In the genomic region with DNA sequence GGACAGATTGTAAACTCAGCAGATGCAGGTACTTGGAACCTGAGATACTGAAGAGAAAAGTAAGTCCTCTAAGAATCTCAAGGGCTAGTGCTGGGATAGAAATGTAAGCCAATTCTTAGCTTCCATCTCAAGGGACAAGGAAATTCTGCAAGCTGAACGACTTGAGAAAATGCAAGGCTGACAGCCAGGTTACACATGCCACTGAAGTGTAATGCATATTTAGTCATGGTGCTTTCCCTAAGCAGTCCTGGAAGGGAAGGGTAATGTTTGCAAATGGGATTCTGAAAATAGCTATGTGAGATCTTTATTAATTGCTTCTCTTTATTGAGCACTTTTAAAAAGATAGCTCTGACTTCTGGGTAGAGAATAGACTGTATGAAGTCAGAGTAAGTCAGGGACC, we compare ENCODE assay signal across 28 cellular contexts.
"Had no signal": no experiment of that assay in that cellular context is flagged by ENCODE, and none has a peak within 500 bp of the region (broad histone marks: within the 10 kb centered on the region; RNA-seq: fewer than 3 reads in every experiment).

No MANE protein-coding gene starts in this region.

- H3K27ac Mint-ChIP-seq: natural killer cell; nephron; progenitor cell of endocrine pancreas; stimulated activated effector memory CD8-positive, alpha-beta T cell treated with anti-CD3 and anti-CD28 coated beads, Interleukin-12 subunit alpha, Interleukin-12 subunit beta, amount 100 ng/mL, for 72 hours; stimulated activated naive B cell treated with anti-CD40 and anti-IgM and Interleukin-4, amounts not matched to agents 10 μg/mL and 1 μg/mL and 100 μg/mL, for 72 hours; stimulated activated naive CD8-positive, alpha-beta T cell treated with anti-CD3 and anti-CD28 coated beads, Interleukin-15, Interleukin-2, amounts not matched to agents 100 ng/mL and 50 ng/mL, for 24 hours had no signal

- H3K4me1 Mint-ChIP-seq: natural killer cell; neural crest cell; stimulated activated effector memory CD8-positive, alpha-beta T cell treated with anti-CD3 and anti-CD28 coated beads, Interleukin-12 subunit alpha, Interleukin-12 subunit beta, amount 100 ng/mL, for 72 hours; stimulated activated naive B cell treated with anti-CD40 and anti-IgM and Interleukin-4, amounts not matched to agents 10 μg/mL and 1 μg/mL and 100 μg/mL, for 72 hours had no signal

- H3K4me3 ChIP-seq: psoas muscle, right lobe of liver, sigmoid colon, stomach, thoracic aorta, thyroid gland, tibial nerve, upper lobe of left lung, vagina had no signal

- H3K36me3 ChIP-seq: neutrophil, right lobe of liver, sigmoid colon, stomach, thoracic aorta, thyroid gland, tibial nerve, upper lobe of left lung, vagina had no signal

- H3K4me1 ChIP-seq: parathyroid adenoma, psoas muscle, right lobe of liver, sigmoid colon, stomach, thyroid gland, tibial nerve, upper lobe of left lung, vagina had no signal

- H3K27ac ChIP-seq: neutrophil, parathyroid adenoma, psoas muscle, right lobe of liver, sigmoid colon, stomach, thoracic aorta, thyroid gland, tibial nerve, upper lobe of left lung, vagina had no signal

- DNase-seq: natural killer cell; nucleus accumbens; posterior cingulate gyrus; psoas muscle; right lobe of liver; sigmoid colon; small intestine; stimulated activated CD4-positive, alpha-beta T cell treated with anti-CD3 and anti-CD28 coated beads, Interleukin-15, amount 100 ng/mL, for 24 hours; stimulated activated CD4-positive, alpha-beta T cell treated with anti-CD3 and anti-CD28 coated beads, Interleukin-2, amount 100 ng/mL, for 24 hours; stimulated activated CD4-positive, alpha-beta T cell treated with anti-CD3 and anti-CD28 coated beads, Interleukin-2, amount 100 ng/mL, for 48 hours; stimulated activated CD4-positive, alpha-beta T cell treated with anti-CD3 and anti-CD28 coated beads, Interleukin-4, amount 100 ng/mL, for 24 hours; stimulated activated naive B cell treated with anti-CD40 and anti-IgM and Interleukin-4, amounts not matched to agents 10 μg/mL and 1 μg/mL and 100 μg/mL, for 72 hours; stimulated activated naive CD4-positive, alpha-beta T cell treated with Interleukin-2 at 50 U/mL for 16 hours; stomach; thyroid gland; trophoblast cell; upper lobe of left lung had no signal

- H3K9me3 ChIP-seq: neutrophil, psoas muscle, right lobe of liver, sigmoid colon, stomach, thoracic aorta, thyroid gland, upper lobe of left lung, vagina had no signal

- H3K27me3 ChIP-seq: neutrophil, right lobe of liver, sigmoid colon, stomach, thyroid gland, tibial nerve, upper lobe of left lung, vagina had no signal

- H3K4me3 Mint-ChIP-seq: natural killer cell; nephron; neural crest cell; stimulated activated effector memory CD8-positive, alpha-beta T cell treated with anti-CD3 and anti-CD28 coated beads, Interleukin-12 subunit alpha, Interleukin-12 subunit beta, amount 100 ng/mL, for 72 hours; stimulated activated naive B cell treated with anti-CD40 and anti-IgM and Interleukin-4, amounts not matched to agents 10 μg/mL and 1 μg/mL and 100 μg/mL, for 72 hours; stimulated activated naive CD8-positive, alpha-beta T cell treated with anti-CD3 and anti-CD28 coated beads, Interleukin-15, Interleukin-2, amounts not matched to agents 100 ng/mL and 50 ng/mL, for 24 hours had no signal

- FAIRE-seq: small intestine, urothelium cell line had no signal

- H3K27me3 Mint-ChIP-seq: progenitor cell of endocrine pancreas; stimulated activated naive B cell treated with anti-CD40 and anti-IgM and Interleukin-4, amounts not matched to agents 10 μg/mL and 1 μg/mL and 100 μg/mL, for 72 hours; stimulated activated naive CD8-positive, alpha-beta T cell treated with anti-CD3 and anti-CD28 coated beads, Interleukin-15, Interleukin-2, amounts not matched to agents 100 ng/mL and 50 ng/mL, for 24 hours had no signal

- H3K36me3 Mint-ChIP-seq: natural killer cell; stimulated activated effector memory CD8-positive, alpha-beta T cell treated with anti-CD3 and anti-CD28 coated beads, Interleukin-12 subunit alpha, Interleukin-12 subunit beta, amount 100 ng/mL, for 72 hours; stimulated activated naive B cell treated with anti-CD40 and anti-IgM and Interleukin-4, amounts not matched to agents 10 μg/mL and 1 μg/mL and 100 μg/mL, for 72 hours had no signal

- ATAC-seq: natural killer cell; psoas muscle; stimulated activated effector memory CD8-positive, alpha-beta T cell treated with anti-CD3 and anti-CD28 coated beads, Interleukin-12 subunit alpha, Interleukin-12 subunit beta, amount 100 ng/mL, for 72 hours; stimulated activated naive B cell treated with anti-CD40 and anti-IgM and Interleukin-4, amounts not matched to agents 10 μg/mL and 1 μg/mL and 100 μg/mL, for 72 hours had no signal
